Comparison of ENCODE assay signal across 23 cellular contexts in the genomic region with DNA sequence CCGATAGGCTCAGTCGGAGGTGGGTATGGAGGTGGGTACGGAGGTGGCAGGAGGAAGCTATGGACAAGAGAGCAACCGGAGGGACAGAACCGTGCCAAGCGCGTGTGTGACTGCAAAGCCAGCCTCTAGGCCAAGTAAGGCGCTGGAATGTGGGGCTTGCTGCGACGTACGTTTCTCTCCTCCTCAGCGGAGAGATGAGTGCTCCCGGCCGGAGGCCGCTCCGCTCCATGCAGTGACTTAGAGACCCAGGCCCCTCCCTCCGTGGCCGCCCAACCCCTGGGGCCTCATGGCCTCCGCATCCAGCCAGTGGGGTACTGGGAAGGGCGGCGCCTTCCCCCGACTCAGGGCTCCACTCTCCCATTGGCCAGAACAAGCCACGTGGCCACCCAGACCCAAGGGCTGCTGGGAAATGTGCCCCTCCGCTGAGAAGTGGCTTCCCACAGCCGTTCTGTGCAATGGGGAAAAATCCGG.
"Had no signal": no experiment of that assay in that cellular context is flagged by ENCODE, and none has a peak within 500 bp of the region (broad histone marks: within the 10 kb centered on the region; RNA-seq: fewer than 3 reads in every experiment).

No MANE protein-coding gene starts in this region.

- H3K36me3 ChIP-seq: left ventricle myocardium inferior, stomach, uterus had no signal

- H3K27me3 ChIP-seq: foreskin keratinocyte, uterus had no signal

- H2AFZ ChIP-seq: parathyroid adenoma had no signal

- ATAC-seq: foreskin keratinocyte; left cardiac atrium; natural killer cell treated with Interleukin-12 subunit alpha and Interleukin-12 subunit beta and Interleukin-15 and Interleukin-18, amount 100 ng/mL, for 72 hours; psoas muscle; sciatic nerve had no signal

- H3K9ac ChIP-seq: parathyroid adenoma had no signal

- H3K4me1 ChIP-seq: foreskin keratinocyte, parathyroid adenoma, psoas muscle, stomach, uterus had no signal

- H3K27ac ChIP-seq: coronary artery, foreskin keratinocyte, left ventricle myocardium inferior, parathyroid adenoma, psoas muscle, skin epidermis, stomach, uterus had no signal

- DNase-seq: effector CD4-positive, alpha-beta T cell; endodermal cell; erythroblast; foreskin keratinocyte; left cardiac atrium; left ventricle myocardium inferior; mesenchymal stem cell; midbrain; psoas muscle; retina; stimulated activated CD4-positive, alpha-beta T cell treated with anti-CD3 and anti-CD28 coated beads, Interleukin-12 subunit alpha, Interleukin-12 subunit beta, amount 100 ng/mL, for 4 hours; stimulated activated naive CD4-positive, alpha-beta T cell; stomach; substantia nigra; uterus had no signal

- FAIRE-seq: endothelial cell of umbilical vein, kidney had no signal

- H3K9me3 ChIP-seq: psoas muscle had no signal

- H3K4me3 ChIP-seq: coronary artery, left ventricle myocardium inferior, lung, psoas muscle, skin epidermis, stomach, uterus had no signal
